20 cellular contexts compared by ENCODE assay signal in genomic region chr16:30084816-30085159, GRCh38. TPM values are rescaled to one million over a fixed set of nuclear protein-coding genes. Genes with fewer than 3 reads are reported as not detected.
DNase-seq lines count a peak whose midpoint lies in the region; ATAC-seq and TF ChIP-seq lines count a peak whose summit lies in the region.
"Had no signal": no experiment of that assay in that cellular context is flagged by ENCODE, and none has a peak within 500 bp of the region (broad histone marks: within the 10 kb centered on the region; RNA-seq: fewer than 3 reads in every experiment).

No MANE protein-coding gene starts in this region.

- H3K9me3 ChIP-seq in right atrium auricular region: no peaks in the 10 kb centered on the region
- H3K9me3 ChIP-seq in esophagus muscularis mucosa: no peaks in the 10 kb centered on the region
- H3K9me3 ChIP-seq in muscle layer of colon (ENCODE audit: low read length): no peaks in the 10 kb centered on the region
- H3K9me3 ChIP-seq in uterus: no peaks in the 10 kb centered on the region
- H3K9me3 ChIP-seq: SJSA1 had no signal

- no peak overlapping the region for H3K4me3 ChIP-seq in right atrium auricular region
- H3K4me3 ChIP-seq in esophagus muscularis mucosa: no peak overlapping the region
- no peak overlapping the region for H3K4me3 ChIP-seq in muscle layer of colon (ENCODE audit: low read depth in 1 of 2, low read length in 2 of 2)
- H3K4me3 ChIP-seq in uterus: no peak overlapping the region
- H3K4me3 ChIP-seq: SJSA1 had no signal

- intact Hi-C loops in Right ventricle myocardium inferior (cut with DNase I): no loop called here
- intact Hi-C loops in esophagus muscularis mucosa (cut with DNase I): no loop called here
- intact Hi-C loops in uterus (cut with DNase I; ENCODE audit: low total_unique reads): loop anchor here (5.0 kb wide), 1 partner anchor 47 kb away; no protein-coding TSS in a partner anchor

- TF ChIP-seq CTCF in right atrium auricular region (IDR thresholded peaks at IDR 0.05) (no peak), esophagus muscularis mucosa (IDR thresholded peaks at IDR 0.05) (no peak), uterus (IDR thresholded peaks at IDR 0.05) (no peak)

- ATAC-seq in Right ventricle myocardium inferior: peak; percentile 75
- no peak for ATAC-seq in GM21526 (IDR thresholded peaks at IDR 0.05; ENCODE audit: low FRiP score, unreplicated experiment)
- ATAC-seq in HG02798 (IDR thresholded peaks at IDR 0.05; ENCODE audit: poor library complexity, unreplicated experiment): no peak
- ATAC-seq: activated T-cell treated with anti-CD3 and anti-CD28 coated beads, Interleukin-2, amount 50 U/mL, for 4 hours; T-helper 17 cell; WTC11 had no signal

- H3K27ac ChIP-seq in right atrium auricular region (peak overlapping the region in 1 of 2 donors; percentile 61), esophagus muscularis mucosa (replicated peaks in 1 of 4) (peak overlapping the region; percentile 16 to 62 (median 52)), muscle layer of colon (ENCODE audit: low read depth, low read length) (peak overlapping the region; percentile 22), uterus (peak overlapping the region; percentile 34 to 56)
- H3K27ac ChIP-seq: SJSA1 had no signal

- DNase-seq in Right ventricle myocardium inferior (ENCODE audit: missing footprints) (no peak), right atrium auricular region (ENCODE audit: low spot score) (no peak), esophagus muscularis mucosa (ENCODE audit: extremely low spot score) (no peak), uterus (peak; percentile 55 to 59), activated gamma-delta T cell (lab: John Stamatoyannopoulos, UW) (no peak)
- DNase-seq: activated CD4-positive, alpha-beta memory T cell treated with anti-CD3 and anti-CD28 coated beads, Interleukin-2, amount 10 ng/mL, durations not matched to agents 7 days and 5 days; activated naive CD8-positive, alpha-beta T cell treated with anti-CD3 and anti-CD28 coated beads for 36 hours; activated T-cell treated with anti-CD3 and anti-CD28 coated beads, Interleukin-2, amount 50 U/mL, for 4 hours; DMS53; HCEC 1CT; left colon; NCI-H1436 treated with DMSO at 0.1 percent for 48 hours; OCI-M1; T-helper 17 cell had no signal

- H3K4me1 ChIP-seq in right atrium auricular region (peaks cover 0 to 11% of the 10 kb centered on the region in 2 donors), esophagus muscularis mucosa (peaks cover 0 to 9% (median 3%) of the 10 kb centered on the region in 4 donors), muscle layer of colon (ENCODE audit: insufficient read depth, low read length) (no peaks in the 10 kb centered on the region), uterus (no peaks in the 10 kb centered on the region)
- H3K4me1 ChIP-seq: SJSA1 had no signal

- H3K9ac ChIP-seq in muscle layer of colon (ENCODE audit: low read length): no peak overlapping the region

- TF ChIP-seq POLR2A in esophagus muscularis mucosa (IDR thresholded peaks at IDR 0.05; ENCODE audit: low read depth) (no peak), uterus (IDR thresholded peaks at IDR 0.05) (no peak)

- H3K27me3 ChIP-seq in right atrium auricular region (no peaks in the 10 kb centered on the region), esophagus muscularis mucosa (no peaks in the 10 kb centered on the region), muscle layer of colon (ENCODE audit: control insufficient read depth in 1 of 2, insufficient read depth in 2 of 2, low read length in 2 of 2) (no peaks in the 10 kb centered on the region), uterus (no peaks in the 10 kb centered on the region)
- H3K27me3 ChIP-seq: SJSA1 had no signal

- H3K36me3 ChIP-seq in right atrium auricular region (peaks cover 54% of the 10 kb centered on the region), esophagus muscularis mucosa (peaks cover 37 to 63% (median 60%) of the 10 kb centered on the region in 4 donors), muscle layer of colon (ENCODE audit: insufficient read depth, low read length) (peaks cover 42% of the 10 kb centered on the region), uterus (no peaks in the 10 kb centered on the region)

- WGBS in esophagus muscularis mucosa: 49% methylated on average over 17 of the region's 17 CpGs

- no peak for TF ChIP-seq EP300 in esophagus muscularis mucosa (IDR thresholded peaks at IDR 0.05)

RNA-seq across cellular contexts. Expression of gene TBX6, which starts 6.9 kb away (rescaled TPM):
- total RNA-seq in Right ventricle myocardium inferior (0.51 TPM), right atrium auricular region (under 1 TPM in 1 of 2 donors, not detected in 1; 0.43 TPM), esophagus muscularis mucosa (1 to 10 TPM in 1 of 4 donors, under 1 TPM in 3; 0.42 to 1.3 (median 0.67) TPM), uterus (1 to 10 TPM in 1 of 4 donors, under 1 TPM in 1, not detected in 2; 0.21 to 1.3 TPM)
- total RNA-seq: A172, SJSA1 had no signal

RNA-seq across cellular contexts. Expression of gene PPP4C, which starts 9.0 kb away (rescaled TPM):
- total RNA-seq in Right ventricle myocardium inferior (37.8 TPM), right atrium auricular region (10 to 100 TPM; 23.2 to 32.7 TPM), esophagus muscularis mucosa (10 to 100 TPM; 43.6 to 61.3 (median 51.5) TPM), uterus (10 to 100 TPM; 15.6 to 78.5 (median 64.5) TPM)

RNA-seq across cellular contexts. Expression of gene YPEL3, which starts 11.2 kb away (rescaled TPM):
- 61.5 TPM for total RNA-seq in Right ventricle myocardium inferior
- 100 to 1,000 TPM; 129 to 140 TPM for total RNA-seq in right atrium auricular region
- total RNA-seq in esophagus muscularis mucosa: 100 to 1,000 TPM in 3 of 4 donors, 10 to 100 TPM in 1; 72.7 to 222 (median 154) TPM
- 100 to 1,000 TPM in 1 of 4 donors, 10 to 100 TPM in 2, 1 to 10 TPM in 1; 9.2 to 158 (median 36.4) TPM for total RNA-seq in uterus

RNA-seq across cellular contexts. Expression of gene ALDOA, which starts 19.2 kb away (rescaled TPM):
- total RNA-seq in Right ventricle myocardium inferior (4,126 TPM), right atrium auricular region (1,000 to 10,000 TPM; 2,869 to 3,626 TPM), esophagus muscularis mucosa (1,000 to 10,000 TPM; 1,300 to 1,765 (median 1,454) TPM), uterus (100 to 1,000 TPM; 175 to 905 (median 489) TPM)

RNA-seq across cellular contexts. Expression of gene GDPD3, which starts 28.5 kb away (rescaled TPM):
- total RNA-seq in Right ventricle myocardium inferior (2.2 TPM), right atrium auricular region (1 to 10 TPM in 1 of 2 donors, not detected in 1; 1.7 TPM), esophagus muscularis mucosa (1 to 10 TPM in 3 of 4 donors, under 1 TPM in 1; 0.66 to 3.7 (median 2.2) TPM), uterus (10 to 100 TPM in 1 of 4 donors, 1 to 10 TPM in 2, not detected in 1; 1.4 to 16.7 (median 2.3) TPM)

Comparison
In these comparisons a context has a peak if more than half of its experiments do, and no peak if none do; other contexts are left out.
1. DNase-seq: peak in uterus (2 of 2); none in Right ventricle myocardium inferior (single experiment), right atrium auricular region (single experiment), esophagus muscularis mucosa (single experiment) and activated gamma-delta T cell (single experiment).